Comparison of ENCODE assay signal across 14 cellular contexts in the genomic region with DNA sequence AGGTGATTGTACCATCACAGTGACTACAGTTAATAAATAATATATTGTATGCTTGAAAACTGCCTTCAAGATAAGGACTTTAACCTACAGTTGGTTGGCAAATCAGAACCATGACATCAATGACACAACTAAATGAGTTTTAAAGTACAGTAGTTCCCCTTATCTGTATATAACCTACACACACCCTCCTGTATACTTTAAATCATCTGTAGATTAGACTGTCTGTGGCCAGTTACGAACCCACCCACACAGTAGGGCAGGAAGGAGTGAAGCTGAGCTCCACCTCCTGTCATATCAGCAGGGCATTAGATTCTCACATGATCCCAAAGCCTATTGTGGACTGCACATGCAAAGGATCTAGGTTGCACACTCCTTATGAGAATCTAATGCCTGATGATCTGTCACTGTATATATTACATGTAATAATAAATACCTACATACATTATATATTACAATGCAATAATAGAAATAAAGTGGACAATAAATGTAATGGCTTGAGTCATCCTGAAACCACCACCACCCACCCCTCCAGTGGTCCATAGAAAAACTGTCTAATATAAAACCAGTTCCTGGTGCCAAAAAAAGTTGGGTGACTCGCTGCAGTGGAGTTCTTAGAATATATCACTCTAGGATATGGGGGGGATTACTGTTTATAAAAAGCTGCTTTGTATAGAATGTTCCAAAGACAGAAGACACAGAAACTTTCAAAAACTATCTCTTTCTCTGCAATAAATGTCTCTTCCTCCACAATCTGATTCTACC. TPM values are rescaled to one million over a fixed set of nuclear protein-coding genes. Genes with fewer than 3 reads are reported as not detected.
A peak's percentile ranks its signal among the peaks of the same experiment; 100 is the strongest.
DNase-seq lines count a peak whose midpoint lies in the region; ATAC-seq, FAIRE-seq and TF ChIP-seq lines count a peak whose summit lies in the region.
"Had no signal": no experiment of that assay in that cellular context is flagged by ENCODE, and none has a peak within 500 bp of the region (broad histone marks: within the 10 kb centered on the region; RNA-seq: fewer than 3 reads in every experiment).

No MANE protein-coding gene starts in this region.

- 3% methylated on average over 2 of the region's 2 CpGs for WGBS in K562 (ENCODE audit: insufficient coverage, low coverage, missing lambda C conversion rate)

- peaks cover 0 to 16% of the 10 kb centered on the region in 2 experiments; a peak in 2 of 5 replicates for H3K4me1 ChIP-seq in K562 (replicated peaks in 1 of 2; ENCODE audit: control insufficient read depth in 2 of 2, insufficient read depth in 2 of 2, low read length in 2 of 2)
- peaks cover 30% of the 10 kb centered on the region for H3K4me1 ChIP-seq in effector memory CD4-positive, alpha-beta T cell (ENCODE audit: control insufficient read depth, insufficient read depth, low read length, poor library complexity, severe bottlenecking)
- H3K4me1 ChIP-seq: breast epithelium had no signal

- H3K27me3 ChIP-seq in MG63 = no peaks in the 10 kb centered on the region
- no peaks in the 10 kb centered on the region for H3K27me3 ChIP-seq in K562 (ENCODE audit: control insufficient read depth in 2 of 2, insufficient read depth in 2 of 2, low read length in 2 of 2)
- no peaks in the 10 kb centered on the region for H3K27me3 ChIP-seq in effector memory CD4-positive, alpha-beta T cell (replicated peaks; ENCODE audit: control insufficient read depth, insufficient read depth, low read length, poor library complexity, severe bottlenecking)
- H3K27me3 ChIP-seq: breast epithelium, ovary had no signal

- H3K9me3 ChIP-seq in MG63 = no peaks in the 10 kb centered on the region
- no peaks in the 10 kb centered on the region for H3K9me3 ChIP-seq in K562 (replicated peaks; ENCODE audit: control insufficient read depth, insufficient read depth, low read depth, low read length)
- no peaks in the 10 kb centered on the region for H3K9me3 ChIP-seq in effector memory CD4-positive, alpha-beta T cell (ENCODE audit: control insufficient read depth, low read length)
- H3K9me3 ChIP-seq: breast epithelium, ovary, thoracic aorta had no signal

- no peak overlapping the region for H3K4me3 ChIP-seq in MG63
- H3K4me3 ChIP-seq in K562 = no peak overlapping the region
- H3K4me3 ChIP-seq in effector memory CD4-positive, alpha-beta T cell (ENCODE audit: insufficient read depth, low read depth, low read length, poor library complexity, severe bottlenecking) = no peak overlapping the region
- H3K4me3 ChIP-seq: breast epithelium, ovary, thoracic aorta had no signal

- no peaks in the 10 kb centered on the region for H3K27me3 Mint-ChIP-seq in activated CD8-positive, alpha-beta T cell treated with anti-CD3 and anti-CD28 coated beads for 36 hours
- no peaks in the 10 kb centered on the region for H3K27me3 Mint-ChIP-seq in activated CD8-positive, alpha-beta T cell treated with anti-CD3 and anti-CD28 coated beads, Interleukin-2, amount 10 ng/mL, durations not matched to agents 7 days and 5 days (ENCODE audit: low read depth)

- ATAC-seq in activated CD8-positive, alpha-beta T cell treated with anti-CD3 and anti-CD28 coated beads for 36 hours = peak; percentile 64
- ATAC-seq in activated CD8-positive, alpha-beta T cell treated with anti-CD3 and anti-CD28 coated beads, Interleukin-2, amount 10 ng/mL, durations not matched to agents 7 days and 5 days = no peak
- peak; percentile 44 for ATAC-seq in K562
- peak; percentile 71 for ATAC-seq in stimulated activated effector memory CD8-positive, alpha-beta T cell treated with anti-CD3 and anti-CD28 coated beads, Interleukin-12 subunit alpha, Interleukin-12 subunit beta, amount 100 ng/mL, for 72 hours
- ATAC-seq in HG03442 (IDR thresholded peaks at IDR 0.05; ENCODE audit: unreplicated experiment) = no peak

- no peak for TF ChIP-seq POLR2A in K562 (conservative IDR thresholded peaks at IDR 0.05)

- no peaks in the 10 kb centered on the region for H4K20me1 ChIP-seq in K562 (replicated peaks; ENCODE audit: control insufficient read depth, insufficient read depth, low read length)

- TF ChIP-seq CTCF in activated CD8-positive, alpha-beta T cell treated with anti-CD3 and anti-CD28 coated beads for 36 hours (IDR thresholded peaks at IDR 0.05) = no peak
- no peak for TF ChIP-seq CTCF in K562 (IDR thresholded peaks at IDR 0.05 in 2 of 3, conservative IDR thresholded peaks at IDR 0.05 in 1 of 3; ENCODE audit: insufficient read depth in 2 of 3, low read depth in 1 of 3, low read length in 3 of 3)

- TF ChIP-seq EP300 in K562 (IDR thresholded peaks at IDR 0.05; ENCODE audit: low read length) = peak; percentile 46; the same call in 1 of the 2 replicates

- H3K36me3 ChIP-seq in MG63 (no peaks in the 10 kb centered on the region), K562 (ENCODE audit: control insufficient read depth, insufficient read depth, low read length) (no peaks in the 10 kb centered on the region)
- no peaks in the 10 kb centered on the region for H3K36me3 ChIP-seq in effector memory CD4-positive, alpha-beta T cell (ENCODE audit: control insufficient read depth, insufficient read depth, low read length)
- H3K36me3 ChIP-seq: breast epithelium, ovary, thoracic aorta had no signal

- H3K4me2 ChIP-seq in K562 (ENCODE audit: insufficient read depth, low read length) = no peak overlapping the region

- no peak overlapping the region for H3K27ac ChIP-seq in K562 (ENCODE audit: extremely low read depth, low read depth, low read length)
- H3K27ac ChIP-seq in effector memory CD4-positive, alpha-beta T cell (ENCODE audit: insufficient read depth, low read length, poor library complexity, severe bottlenecking) = no peak overlapping the region
- H3K27ac ChIP-seq: breast epithelium, ovary had no signal

- H3K4me3 Mint-ChIP-seq in activated CD8-positive, alpha-beta T cell treated with anti-CD3 and anti-CD28 coated beads for 36 hours = no peak overlapping the region
- H3K4me3 Mint-ChIP-seq in activated CD8-positive, alpha-beta T cell treated with anti-CD3 and anti-CD28 coated beads, Interleukin-2, amount 10 ng/mL, durations not matched to agents 7 days and 5 days = no peak overlapping the region
- H3K4me3 Mint-ChIP-seq in stimulated activated effector memory CD8-positive, alpha-beta T cell treated with anti-CD3 and anti-CD28 coated beads, Interleukin-12 subunit alpha, Interleukin-12 subunit beta, amount 100 ng/mL, for 72 hours = no peak overlapping the region

- intact Hi-C loops in activated CD8-positive, alpha-beta T cell treated with anti-CD3 and anti-CD28 coated beads for 36 hours (cut with micrococcal nuclease) = loop anchor here (10.0 kb wide), 1 partner anchor 95 kb away; no protein-coding TSS in a partner anchor
- intact Hi-C loops in K562 (cut with micrococcal nuclease) = loop anchor here (10.0 kb wide), 1 partner anchor 955 kb away; no protein-coding TSS in a partner anchor

- FAIRE-seq in K562 (lab: Jason Lieb, UNC) = no peak

- H3K9me1 ChIP-seq in K562 (ENCODE audit: control insufficient read depth, insufficient read depth, low read length) = no peaks in the 10 kb centered on the region

- H3K27ac Mint-ChIP-seq in activated CD8-positive, alpha-beta T cell treated with anti-CD3 and anti-CD28 coated beads for 36 hours = peak overlapping the region; percentile 77
- H3K27ac Mint-ChIP-seq in activated CD8-positive, alpha-beta T cell treated with anti-CD3 and anti-CD28 coated beads, Interleukin-2, amount 10 ng/mL, durations not matched to agents 7 days and 5 days = no peak overlapping the region
- H3K27ac Mint-ChIP-seq in stimulated activated effector memory CD8-positive, alpha-beta T cell treated with anti-CD3 and anti-CD28 coated beads, Interleukin-12 subunit alpha, Interleukin-12 subunit beta, amount 100 ng/mL, for 72 hours = peak overlapping the region; percentile 45

- in situ Hi-C loops in K562 (cut with MboI) = no loop called here

- DNase-seq in activated CD8-positive, alpha-beta T cell treated with anti-CD3 and anti-CD28 coated beads for 36 hours = peak; percentile 48
- no peak for DNase-seq in activated CD8-positive, alpha-beta T cell treated with anti-CD3 and anti-CD28 coated beads, Interleukin-2, amount 10 ng/mL, durations not matched to agents 7 days and 5 days
- DNase-seq in MG63 (peak; percentile 52), K562 (ENCODE audit: extremely low read depth in 1 of 4, low spot score in 3 of 4) (peak in 2 of 4 experiments; percentile 20 to 60), C1 segment of cervical spinal cord (lab: John Stamatoyannopoulos, UW) (no peak)
- DNase-seq in stimulated activated effector memory CD8-positive, alpha-beta T cell treated with anti-CD3 and anti-CD28 coated beads, Interleukin-12 subunit alpha, Interleukin-12 subunit beta, amount 100 ng/mL, for 72 hours (ENCODE audit: low spot score in 2 of 2) = no peak
- no peak for DNase-seq in effector memory CD4-positive, alpha-beta T cell
- DNase-seq: activated CD4-positive, CD25-positive, alpha-beta regulatory T cell treated with anti-CD3 and anti-CD28 coated beads, Interleukin-2, amount 50 U/mL, for 72 hours; kidney; midbrain; ovary had no signal

- POLR2A ChIA-PET in activated CD8-positive, alpha-beta T cell treated with anti-CD3 and anti-CD28 coated beads for 36 hours (lab: Charles Lee) = interaction anchor here (0.8 kb wide), 1 partner anchor 18 kb away, joined by 3 read pairs; no protein-coding TSS in a partner anchor
- POLR2A ChIA-PET in activated CD8-positive, alpha-beta T cell treated with anti-CD3 and anti-CD28 coated beads, Interleukin-2, amount 10 ng/mL, durations not matched to agents 7 days and 5 days (lab: Charles Lee) = interaction anchor here (0.6 kb wide), 2 partner anchors 22 to 393 kb away, joined by 3 read pairs; no protein-coding TSS in a partner anchor
- POLR2A ChIA-PET in K562 (lab: Yijun Ruan, JAX) = no interaction called here

- no peak overlapping the region for H2AFZ ChIP-seq in K562 (ENCODE audit: low read depth, low read length)

- CTCF ChIA-PET in activated CD8-positive, alpha-beta T cell treated with anti-CD3 and anti-CD28 coated beads for 36 hours (lab: Charles Lee) = no interaction called here
- CTCF ChIA-PET in activated CD8-positive, alpha-beta T cell treated with anti-CD3 and anti-CD28 coated beads, Interleukin-2, amount 10 ng/mL, durations not matched to agents 7 days and 5 days (lab: Charles Lee) = no interaction called here
- CTCF ChIA-PET in K562 (lab: Yijun Ruan, JAX; ENCODE audit: low intra/inter-chr PET ratio) = no interaction called here

- peaks cover 13% of the 10 kb centered on the region for H3K36me3 Mint-ChIP-seq in activated CD8-positive, alpha-beta T cell treated with anti-CD3 and anti-CD28 coated beads for 36 hours (ENCODE audit: low read depth)
- peaks cover 15% of the 10 kb centered on the region for H3K36me3 Mint-ChIP-seq in activated CD8-positive, alpha-beta T cell treated with anti-CD3 and anti-CD28 coated beads, Interleukin-2, amount 10 ng/mL, durations not matched to agents 7 days and 5 days (ENCODE audit: low read depth)
- H3K36me3 Mint-ChIP-seq in stimulated activated effector memory CD8-positive, alpha-beta T cell treated with anti-CD3 and anti-CD28 coated beads, Interleukin-12 subunit alpha, Interleukin-12 subunit beta, amount 100 ng/mL, for 72 hours = peaks cover 2% of the 10 kb centered on the region

- H3K79me2 ChIP-seq in K562 (ENCODE audit: control insufficient read depth, insufficient read depth, low read length) = no peaks in the 10 kb centered on the region

- no TSS peak for BruUV-seq in K562 (replicated peaks; lab: Mats Ljungman, UMichigan)

- H3K4me1 Mint-ChIP-seq in activated CD8-positive, alpha-beta T cell treated with anti-CD3 and anti-CD28 coated beads for 36 hours (ENCODE audit: low read depth) = peaks cover 61% of the 10 kb centered on the region
- peaks cover 27% of the 10 kb centered on the region for H3K4me1 Mint-ChIP-seq in activated CD8-positive, alpha-beta T cell treated with anti-CD3 and anti-CD28 coated beads, Interleukin-2, amount 10 ng/mL, durations not matched to agents 7 days and 5 days (ENCODE audit: low read depth)
- peaks cover 31% of the 10 kb centered on the region for H3K4me1 Mint-ChIP-seq in stimulated activated effector memory CD8-positive, alpha-beta T cell treated with anti-CD3 and anti-CD28 coated beads, Interleukin-12 subunit alpha, Interleukin-12 subunit beta, amount 100 ng/mL, for 72 hours

- peaks cover 4% of the 10 kb centered on the region for H3K9me3 Mint-ChIP-seq in activated CD8-positive, alpha-beta T cell treated with anti-CD3 and anti-CD28 coated beads for 36 hours
- no peaks in the 10 kb centered on the region for H3K9me3 Mint-ChIP-seq in activated CD8-positive, alpha-beta T cell treated with anti-CD3 and anti-CD28 coated beads, Interleukin-2, amount 10 ng/mL, durations not matched to agents 7 days and 5 days (ENCODE audit: insufficient read depth)
- H3K9me3 Mint-ChIP-seq in stimulated activated effector memory CD8-positive, alpha-beta T cell treated with anti-CD3 and anti-CD28 coated beads, Interleukin-12 subunit alpha, Interleukin-12 subunit beta, amount 100 ng/mL, for 72 hours = no peaks in the 10 kb centered on the region

- no peak overlapping the region for H3K9ac ChIP-seq in K562 (ENCODE audit: insufficient read depth in 1 of 2, low read depth in 2 of 2, low read length in 2 of 2)

- TF ChIP-seq RAD21 in K562 (CRISPR knock-in tag; conservative IDR thresholded peaks at IDR 0.05 in 1 of 2, IDR thresholded peaks at IDR 0.05 in 1 of 2) = no peak

RNA-seq across cellular contexts. Expression of a gene that starts 5.6 kb away (rescaled TPM):
- 10 to 100 TPM; 15.5 to 15.8 TPM for total RNA-seq in activated CD8-positive, alpha-beta T cell treated with anti-CD3 and anti-CD28 coated beads for 36 hours
- 10 to 100 TPM; 10.2 to 10.7 TPM for total RNA-seq in activated CD8-positive, alpha-beta T cell treated with anti-CD3 and anti-CD28 coated beads, Interleukin-2, amount 10 ng/mL, durations not matched to agents 7 days and 5 days
- total RNA-seq in MG63 (2014; rRNA removed; shearing (Covaris generic); ENCODE audit: low replicate concordance) = 3.5 and 8.0 TPM in 2 replicates
- 17.5 and 22.0 TPM in 2 replicates for total RNA-seq in K562 (2011; cell fraction: chromatin; rRNA removed; ENCODE audit: low replicate concordance)
- total RNA-seq in K562 (2011; cell fraction: nucleolus; rRNA removed) = 16.7 and 22.6 TPM in 2 replicates
- total RNA-seq in K562 (2011; cell fraction: nucleoplasm; rRNA removed) = 20.5 and 26.4 TPM in 2 replicates
- total RNA-seq in K562 (2014; rRNA removed) (5.8 and 6.3 TPM in 2 replicates), K562 (2014; rRNA removed; fragmentation: Illumina TruSeq; extraction: Trizol) (9.2 and 10.5 TPM in 2 replicates), K562 (2015; rRNA removed; fragmentation: Illumina TruSeq; extraction: Trizol) (10.5 and 10.8 TPM in 2 replicates), K562 (2021) (7.2 and 7.5 TPM in 2 replicates)
- polyA plus RNA-seq in K562 (2011; rRNA removed) (7.1 and 9.4 TPM in 2 replicates), K562 (2014; fragmentation: Illumina TruSeq; extraction: Trizol) (6.5 and 6.7 TPM in 2 replicates), K562 (2014; fragmentation: Nextera tagmentation; extraction: Ambion mirVana) (10 to 100 TPM; 12.9 to 16.2 TPM), K562 (2014; rRNA removed) (5.1 and 8.8 TPM in 2 replicates)
- 4.6 and 6.5 TPM in 2 replicates for polyA plus RNA-seq in K562 (2011; cell fraction: cytosol; rRNA removed)
- polyA plus RNA-seq in K562 (2011; cell fraction: nucleus; rRNA removed) = 8.4 and 8.5 TPM in 2 replicates
- polyA plus RNA-seq in K562 (2012) = 5.5 and 12.0 TPM in 2 replicates
- polyA minus RNA-seq in K562 (2011; rRNA and poly(A)+ RNA removed) = 11.7 and 21.9 TPM in 2 replicates
- polyA minus RNA-seq in K562 (2011; cell fraction: cytosol; rRNA and poly(A)+ RNA removed) = 3.0 and 6.6 TPM in 2 replicates
- polyA minus RNA-seq in K562 (2011; cell fraction: nucleus; rRNA and poly(A)+ RNA removed) = 27.1 and 28.7 TPM in 2 replicates

Comparison
In these comparisons a context has a peak if more than half of its experiments do, and no peak if none do; other contexts are left out.
1. ATAC-seq: peak in activated CD8-positive, alpha-beta T cell treated with anti-CD3 and anti-CD28 coated beads for 36 hours (single experiment), K562 (single experiment) and stimulated activated effector memory CD8-positive, alpha-beta T cell treated with anti-CD3 and anti-CD28 coated beads, Interleukin-12 subunit alpha, Interleukin-12 subunit beta, amount 100 ng/mL, for 72 hours (single experiment); none in activated CD8-positive, alpha-beta T cell treated with anti-CD3 and anti-CD28 coated beads, Interleukin-2, amount 10 ng/mL, durations not matched to agents 7 days and 5 days (single experiment) and HG03442 (single experiment).
2. DNase-seq: peak in activated CD8-positive, alpha-beta T cell treated with anti-CD3 and anti-CD28 coated beads for 36 hours (single experiment) and MG63 (single experiment); none in activated CD8-positive, alpha-beta T cell treated with anti-CD3 and anti-CD28 coated beads, Interleukin-2, amount 10 ng/mL, durations not matched to agents 7 days and 5 days (single experiment), stimulated activated effector memory CD8-positive, alpha-beta T cell treated with anti-CD3 and anti-CD28 coated beads, Interleukin-12 subunit alpha, Interleukin-12 subunit beta, amount 100 ng/mL, for 72 hours (0 of 2), C1 segment of cervical spinal cord (0 of 14) and effector memory CD4-positive, alpha-beta T cell (0 of 3).